In genomic region chr5:147407094-147407681, GRCh38 we compare ENCODE assay signal across 13 cellular contexts.
DNase-seq lines count a peak whose midpoint lies in the region; ATAC-seq and TF ChIP-seq lines count a peak whose summit lies in the region.
"Had no signal": no experiment of that assay in that cellular context is flagged by ENCODE, and none has a peak within 500 bp of the region (broad histone marks: within the 10 kb centered on the region; RNA-seq: fewer than 3 reads in every experiment).

No MANE protein-coding gene starts in this region.

- TF ChIP-seq CTCF in brain microvascular endothelial cell (IDR thresholded peaks at IDR 0.05; ENCODE audit: low read depth, low read length, missing control alignments) (no peak), vagina (IDR thresholded peaks at IDR 0.05) (no peak)

- H3K27ac ChIP-seq in brain microvascular endothelial cell (peak overlapping the region; percentile 54), muscle layer of duodenum (ENCODE audit: low read length) (peak overlapping the region; percentile 62), vagina (peak overlapping the region; percentile 98)
- H3K27ac ChIP-seq: A549, WERI-Rb-1 had no signal

- ATAC-seq in left cardiac atrium = peak; percentile 0 to 20
- no peak for ATAC-seq in left colon
- no peak for ATAC-seq in HG02588 (IDR thresholded peaks at IDR 0.05; ENCODE audit: unreplicated experiment)
- ATAC-seq: A549; effector memory CD8-positive, alpha-beta T cell had no signal

- H3K36me3 ChIP-seq in brain microvascular endothelial cell (replicated peaks) (no peaks in the 10 kb centered on the region), muscle layer of duodenum (ENCODE audit: control insufficient read depth in 1 of 2, insufficient read depth in 2 of 2, low read length in 2 of 2) (peaks cover 29 to 48% of the 10 kb centered on the region in 2 donors), vagina (peaks cover 0 to 19% of the 10 kb centered on the region in 2 donors)

- in situ Hi-C loops in brain microvascular endothelial cell (cut with HindIII; ENCODE audit: low pct_ligation_motif_present, low sequenced_read_pairs) = no loop called here

- TF ChIP-seq POLR2A in vagina (IDR thresholded peaks at IDR 0.05) = no peak

- H3K9me3 ChIP-seq in muscle layer of duodenum (ENCODE audit: control insufficient read depth in 1 of 2, low read length in 2 of 2) (no peaks in the 10 kb centered on the region), vagina (no peaks in the 10 kb centered on the region)
- H3K9me3 ChIP-seq: A549 had no signal

- H3K4me3 ChIP-seq in brain microvascular endothelial cell (ENCODE audit: low read depth, low read length) (no peak overlapping the region), muscle layer of duodenum (ENCODE audit: low read depth in 1 of 2, low read length in 2 of 2) (no peak overlapping the region), vagina (no peak overlapping the region)
- H3K4me3 ChIP-seq: A549 had no signal

- intact Hi-C loops in left cardiac atrium (cut with DNase I) = no loop called here
- intact Hi-C loops in cardiac septum (cut with DNase I) = loop anchor here (5.0 kb wide), 1 partner anchor 45 kb away; no protein-coding TSS in a partner anchor
- intact Hi-C loops in vagina (cut with DNase I) = no loop called here
- intact Hi-C loops in left colon (cut with DNase I, micrococcal nuclease) = no loop called here

- no peak for DNase-seq in left cardiac atrium
- no peak for DNase-seq in cardiac septum (ENCODE audit: low spot score)
- peak; percentile 58 for DNase-seq in brain microvascular endothelial cell
- no peak for DNase-seq in vagina (ENCODE audit: extremely low spot score in 2 of 2)
- no peak for DNase-seq in activated T-cell treated with anti-CD3 and anti-CD28 coated beads, Interleukin-2, amount 50 U/mL, for 48 hours
- no peak for DNase-seq in left colon
- DNase-seq: activated gamma-delta T cell; effector memory CD8-positive, alpha-beta T cell; retina; WERI-Rb-1 had no signal

- H3K4me1 ChIP-seq in muscle layer of duodenum (ENCODE audit: control insufficient read depth in 1 of 2, insufficient read depth in 2 of 2, low read length in 2 of 2) (peaks cover 15 to 37% of the 10 kb centered on the region in 2 donors), vagina (peaks cover 45% of the 10 kb centered on the region)

- H3K27me3 ChIP-seq in brain microvascular endothelial cell (replicated peaks) = no peaks in the 10 kb centered on the region
- H3K27me3 ChIP-seq in muscle layer of duodenum (ENCODE audit: low read depth, low read length) = no peaks in the 10 kb centered on the region
- no peaks in the 10 kb centered on the region for H3K27me3 ChIP-seq in vagina

Comparison
In these comparisons a context has a peak if more than half of its experiments do, and no peak if none do; other contexts are left out.
1. ATAC-seq: peak in left cardiac atrium (2 of 2); none in left colon (single experiment) and HG02588 (single experiment).
2. Peak in every context shown above with its lines, with median percentiles within 50 percentile points of each other: H3K27ac ChIP-seq.